Comparison of ENCODE assay signal across 1 cellular context in the genomic region with DNA sequence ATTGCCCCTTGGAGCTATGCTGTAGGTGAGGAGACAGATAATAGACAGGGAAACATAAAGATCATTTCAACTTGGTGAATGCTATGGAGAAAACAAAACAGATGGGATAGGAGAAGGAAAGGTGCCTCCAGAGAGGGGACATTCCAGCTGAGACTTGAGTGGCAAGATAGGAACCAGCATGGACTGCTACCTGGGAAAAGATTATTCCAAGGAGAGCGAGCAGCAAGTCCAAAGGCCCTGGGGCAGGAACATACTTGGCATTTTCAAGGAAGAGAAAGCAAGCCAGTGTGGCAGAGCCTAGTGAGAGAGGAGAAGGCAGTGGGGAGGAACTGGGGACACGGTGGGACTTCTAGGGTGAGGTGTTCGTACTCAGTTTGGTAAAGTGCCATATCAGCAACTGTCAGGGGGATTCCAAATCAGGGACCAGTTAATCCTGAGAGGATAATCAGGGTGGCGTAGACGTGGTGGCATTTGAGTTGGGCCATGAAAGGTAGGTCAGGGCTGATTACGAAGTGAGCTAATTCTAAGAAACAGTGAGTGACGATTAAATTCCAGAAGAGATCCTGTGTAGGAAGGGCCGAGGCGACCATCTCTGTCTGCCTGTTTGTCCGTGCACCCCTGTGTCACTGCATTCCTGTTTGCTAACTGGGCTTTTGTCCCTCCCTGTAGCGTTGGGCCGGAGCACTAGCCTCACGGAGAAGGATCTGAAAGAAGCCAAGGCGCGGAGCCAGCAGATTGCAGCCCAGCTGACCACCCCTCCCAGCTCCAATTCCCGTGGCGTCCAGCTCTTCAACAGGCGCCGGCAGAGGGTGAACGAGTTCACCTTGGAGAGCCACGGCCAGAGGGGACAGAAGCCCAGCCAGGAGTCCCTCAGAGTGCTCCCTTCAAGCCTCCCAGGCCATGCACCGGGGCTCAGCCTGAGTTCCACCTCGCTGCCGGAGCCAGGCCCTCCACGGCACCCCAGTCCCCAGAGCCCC.
TF ChIP-seq lines count a peak whose summit lies in the region.

No MANE protein-coding gene starts in this region.

TF ChIP-seq in A549, 52 proteins besides CTCF, POLR2A, EP300 and RAD21:
- TF ChIP-seq TFCP2L1 (CRISPR knock-in tag; IDR thresholded peaks at IDR 0.05) (no peak), MAFK (IDR thresholded peaks at IDR 0.05; ENCODE audit: partially characterized antibody) (peak; percentile 50), HOXA7 (CRISPR knock-in tag; IDR thresholded peaks at IDR 0.05) (no peak), RNF2 (IDR thresholded peaks at IDR 0.05; ENCODE audit: borderline replicate concordance, low read depth) (no peak), TP53 (CRISPR knock-in tag; IDR thresholded peaks at IDR 0.05) (no peak), POLR2AphosphoS2 (conservative IDR thresholded peaks at IDR 0.05; ENCODE audit: low read length) (no peak), ZSCAN20 (CRISPR knock-in tag; IDR thresholded peaks at IDR 0.05) (no peak), SREBF2 (IDR thresholded peaks at IDR 0.05) (no peak)
